ENCODE assay signal across 22 cellular contexts in genomic region chr11:130710442-130711101, GRCh38.
A peak's percentile ranks its signal among the peaks of the same experiment; 100 is the strongest.
DNase-seq lines count a peak whose midpoint lies in the region; ATAC-seq and TF ChIP-seq lines count a peak whose summit lies in the region.
"Had no signal": no experiment of that assay in that cellular context is flagged by ENCODE, and none has a peak within 500 bp of the region (broad histone marks: within the 10 kb centered on the region; RNA-seq: fewer than 3 reads in every experiment).

No MANE protein-coding gene starts in this region.

- in situ Hi-C loops in IMR-90 (cut with MboI; ENCODE audit: low sequenced_read_pairs): no loop called here

- peak overlapping the region; percentile 64; the same call in 1 of the 3 replicates for H2BK15ac ChIP-seq in IMR-90 (ENCODE audit: low read depth, low read length)

- POLR2A ChIA-PET in IMR-90 (lab: Charles Lee; ENCODE audit: unreplicated experiment): no interaction called here

- H4K5ac ChIP-seq in IMR-90 (ENCODE audit: low read depth, low read length): peak overlapping the region; percentile 88

- peak overlapping the region; percentile 19; the same call in 1 of the 2 replicates for H3K56ac ChIP-seq in IMR-90 (ENCODE audit: extremely low read depth, insufficient read depth, low read length)

- TF ChIP-seq CTCF in IMR-90 (conservative IDR thresholded peaks at IDR 0.05; ENCODE audit: low read depth, low read length) (no peak), fibroblast of lung (conservative IDR thresholded peaks at IDR 0.05 in 1 of 2, IDR thresholded peaks at IDR 0.05 in 1 of 2; ENCODE audit: low read depth in 1 of 2, low read length in 2 of 2) (no peak)

- peak overlapping the region; percentile 62 for H3K23ac ChIP-seq in IMR-90 (ENCODE audit: low read depth, low read length)

- ATAC-seq in IMR-90 (ENCODE audit: low read depth) (peak; percentile 92), sciatic nerve (peak; percentile 85)
- ATAC-seq: body of pancreas, T-cell had no signal

- H3K9me3 ChIP-seq in BLaER1 (no peaks in the 10 kb centered on the region), IMR-90 (ENCODE audit: control insufficient read depth, insufficient read depth, low read length) (peaks cover 2% of the 10 kb centered on the region), fibroblast of lung (ENCODE audit: control insufficient read depth, insufficient read depth, low read depth, low read length) (no peaks in the 10 kb centered on the region), SJCRH30 (replicated peaks) (no peaks in the 10 kb centered on the region)
- H3K9me3 ChIP-seq: body of pancreas, Caco-2, colonic mucosa, thyroid gland had no signal

- 40% methylated on average over 3 of the region's 14 CpGs; no CpG with 5 or more reads in 1 of the 2 experiments for WGBS in IMR-90 (ENCODE audit: extremely low coverage in 2 of 2, insufficient read length in 1 of 2), 2 experiments

- H4K20me1 ChIP-seq in BLaER1 (no peaks in the 10 kb centered on the region), IMR-90 (ENCODE audit: insufficient read depth, low read length) (no peaks in the 10 kb centered on the region), fibroblast of lung (ENCODE audit: control insufficient read depth, extremely low read depth, insufficient read depth, low read length) (no peaks in the 10 kb centered on the region)

- peak overlapping the region; percentile 86 for H4K91ac ChIP-seq in IMR-90 (ENCODE audit: insufficient read depth, low read depth, low read length)

- H2BK20ac ChIP-seq in IMR-90 (ENCODE audit: low read depth, low read length): peak overlapping the region; percentile 85

- H3K27me3 ChIP-seq in BLaER1 (no peaks in the 10 kb centered on the region), IMR-90 (ENCODE audit: control insufficient read depth, insufficient read depth, low read length) (no peaks in the 10 kb centered on the region; the same call in 1 of the 2 replicates), fibroblast of lung (ENCODE audit: control insufficient read depth, insufficient read depth, low read length) (no peaks in the 10 kb centered on the region), SJCRH30 (no peaks in the 10 kb centered on the region)
- H3K27me3 ChIP-seq: body of pancreas, colonic mucosa, thyroid gland had no signal

- intact Hi-C loops in IMR-90 (cut with micrococcal nuclease): no loop called here
- intact Hi-C loops in sciatic nerve (cut with DNase I): no loop called here

- no peak for TF ChIP-seq RAD21 in IMR-90 (IDR thresholded peaks at IDR 0.05; ENCODE audit: low read length)

- peak overlapping the region; percentile 31 to 68; a peak in 2 of 4 replicates for H4K8ac ChIP-seq in IMR-90 (ENCODE audit: low read depth in 2 of 2, low read length in 2 of 2)

- H3K9me1 ChIP-seq in IMR-90 (ENCODE audit: insufficient read depth, low read length): peaks cover 6% of the 10 kb centered on the region

- no peak overlapping the region for H3K4me3 ChIP-seq in BLaER1
- H3K4me3 ChIP-seq in IMR-90 (ENCODE audit: insufficient read depth, low read depth, low read length): no peak overlapping the region
- no peak overlapping the region for H3K4me3 ChIP-seq in fibroblast of lung (replicated peaks in 1 of 4; ENCODE audit: control extremely low read depth in 1 of 4, insufficient read depth in 1 of 4, low read depth in 3 of 4, low read length in 4 of 4)
- no peak overlapping the region for H3K4me3 ChIP-seq in SJCRH30
- H3K4me3 ChIP-seq: body of pancreas, colonic mucosa, lung, thyroid gland had no signal

- H3K18ac ChIP-seq in IMR-90 (ENCODE audit: low read depth, low read length): peak overlapping the region; percentile 92

- H2BK5ac ChIP-seq in IMR-90 (ENCODE audit: low read depth, low read length, poor library complexity, severe bottlenecking): peak overlapping the region; percentile 54

- no peaks in the 10 kb centered on the region for H3K79me1 ChIP-seq in IMR-90 (ENCODE audit: low read depth in 1 of 2, low read length in 2 of 2)

- peak overlapping the region; percentile 89 for H2AK5ac ChIP-seq in IMR-90 (ENCODE audit: low read depth, low read length)

- H3K4me2 ChIP-seq in BLaER1 (peak overlapping the region; percentile 80), IMR-90 (ENCODE audit: low read depth, low read length) (peak overlapping the region; percentile 37), fibroblast of lung (ENCODE audit: extremely low read depth, insufficient read depth, low read length) (no peak overlapping the region)
- H3K4me2 ChIP-seq: KMS-11 had no signal

- DNase-seq in IMR-90 (peak; percentile 84), fibroblast of lung (ENCODE audit: low read depth in 2 of 2) (peak in 1 of 2 donors; percentile 68), sciatic nerve (ENCODE audit: low spot score) (no peak), midbrain (lab: John Stamatoyannopoulos, UW) (no peak), SJCRH30 (no peak), amniotic stem cell (lab: John Stamatoyannopoulos, UW) (no peak)
- DNase-seq: activated CD4-positive, alpha-beta T cell treated with anti-CD3 and anti-CD28 coated beads, Interleukin-2, amount 50 U/mL, for 1 hour; activated naive CD8-positive, alpha-beta T cell treated with anti-CD3 and anti-CD28 coated beads, Interleukin-2, amount 10 ng/mL, durations not matched to agents 7 days and 5 days; body of pancreas; Caco-2; colonic mucosa; H9; hippocampal formation; islet precursor cell; NCI-H510A treated with DMSO at 0.1 percent for 48 hours; stimulated activated CD4-positive, alpha-beta T cell treated with anti-CD3 and anti-CD28 coated beads, Interleukin-2, amount 100 ng/mL, for 24 hours; stimulated activated naive CD4-positive, alpha-beta T cell treated with Interleukin-2 at 50 U/mL for 16 hours; T-cell had no signal

- CTCF ChIA-PET in IMR-90 (lab: Yijun Ruan, JAX): no interaction called here

- no TSS peak for BruUV-seq in IMR-90 (replicated peaks; lab: Mats Ljungman, UMichigan)

- H2BK120ac ChIP-seq in IMR-90 (ENCODE audit: low read depth, low read length): peak overlapping the region; percentile 88

- H2AFZ ChIP-seq in IMR-90 (replicated peaks; ENCODE audit: low read length, poor library complexity) (peak overlapping the region; percentile 27), fibroblast of lung (ENCODE audit: low read length) (no peak overlapping the region)

- H3K79me2 ChIP-seq in fibroblast of lung (ENCODE audit: control insufficient read depth, insufficient read depth, low read length): no peaks in the 10 kb centered on the region

- H3K4me1 ChIP-seq in BLaER1 (peaks cover 28% of the 10 kb centered on the region), IMR-90 (ENCODE audit: control insufficient read depth, insufficient read depth, low read length) (peaks cover 19% of the 10 kb centered on the region), fibroblast of lung (ENCODE audit: control insufficient read depth, extremely low read depth, insufficient read depth, low read length) (peaks cover 13% of the 10 kb centered on the region), SJCRH30 (no peaks in the 10 kb centered on the region)
- H3K4me1 ChIP-seq: body of pancreas, Caco-2, colonic mucosa had no signal

- H3K36me3 ChIP-seq in BLaER1 (no peaks in the 10 kb centered on the region), IMR-90 (ENCODE audit: control insufficient read depth, insufficient read depth, low read length) (no peaks in the 10 kb centered on the region), fibroblast of lung (ENCODE audit: control insufficient read depth, insufficient read depth, low read length) (no peaks in the 10 kb centered on the region), SJCRH30 (no peaks in the 10 kb centered on the region)
- H3K36me3 ChIP-seq: colonic mucosa, thyroid gland had no signal

- no peak for TF ChIP-seq POLR2A in IMR-90 (IDR thresholded peaks at IDR 0.05; ENCODE audit: low read depth, low read length)

- no peak overlapping the region; the same call in 1 of the 2 replicates for H3K9ac ChIP-seq in BLaER1
- peak overlapping the region; percentile 13; the same call in 1 of the 2 replicates for H3K9ac ChIP-seq in IMR-90 (ENCODE audit: low read depth, low read length)
- no peak overlapping the region for H3K9ac ChIP-seq in fibroblast of lung (ENCODE audit: insufficient read depth, low read length)
- H3K9ac ChIP-seq: KMS-11 had no signal

- dilution Hi-C loops in IMR-90 (cut with HindIII; ENCODE audit: low sequenced_read_pairs, unreplicated experiment): no loop called here

- no peak overlapping the region for H2AK9ac ChIP-seq in IMR-90 (replicated peaks; ENCODE audit: low read depth, low read length, poor library complexity)

- H3K14ac ChIP-seq in IMR-90 (replicated peaks; ENCODE audit: low read depth, low read length): peak overlapping the region; percentile 81

- H3K4ac ChIP-seq in IMR-90 (ENCODE audit: low read depth, low read length): peak overlapping the region; percentile 75

- H3K27ac ChIP-seq in BLaER1 (no peak overlapping the region), IMR-90 (ENCODE audit: insufficient read depth, low read length) (peak overlapping the region; percentile 78), fibroblast of lung (ENCODE audit: insufficient read depth, low read length) (peak overlapping the region; percentile 52), SJCRH30 (no peak overlapping the region)
- H3K27ac ChIP-seq: body of pancreas, colonic mucosa, KMS-11, thyroid gland had no signal

TF ChIP-seq in IMR-90, 13 proteins besides CTCF, POLR2A, EP300 and RAD21:
- peak; percentile 38; the same call in 1 of the 2 replicates for TF ChIP-seq MXI1 (IDR thresholded peaks at IDR 0.05; ENCODE audit: borderline replicate concordance, low read depth, low read length)
- no peak for TF ChIP-seq MAFK (IDR thresholded peaks at IDR 0.05; ENCODE audit: low read depth, low read length)
- peak; percentile 79 for TF ChIP-seq CEBPB (IDR thresholded peaks at IDR 0.05; ENCODE audit: low read depth, low read length)
- TF ChIP-seq SMC3 (IDR thresholded peaks at IDR 0.05; ENCODE audit: low read depth, low read length): no peak
- peak; percentile 41 for TF ChIP-seq BHLHE40 (IDR thresholded peaks at IDR 0.05; ENCODE audit: low read depth, low read length)
TF ChIP-seq in IMR-90: peak in this region for 3.

Comparison
In these comparisons a context has a peak if more than half of its experiments do, and no peak if none do; other contexts are left out.
1. H3K27ac ChIP-seq: peak in IMR-90 (single experiment) and fibroblast of lung (single experiment); none in BLaER1 (single experiment) and SJCRH30 (single experiment).